In genomic region chr19:6796278-6796677, GRCh38 we compare ENCODE assay signal across 31 cellular contexts. TPM values are rescaled to one million over a fixed set of nuclear protein-coding genes. Genes with fewer than 3 reads are reported as not detected.
A peak's percentile ranks its signal among the peaks of the same experiment; 100 is the strongest.
DNase-seq lines count a peak whose midpoint lies in the region; ATAC-seq, FAIRE-seq and TF ChIP-seq lines count a peak whose summit lies in the region.
"Had no signal": no experiment of that assay in that cellular context is flagged by ENCODE, and none has a peak within 500 bp of the region (broad histone marks: within the 10 kb centered on the region; RNA-seq: fewer than 3 reads in every experiment).

No MANE protein-coding gene starts in this region.

- no peaks in the 10 kb centered on the region for H3K27me3 ChIP-seq in CD8-positive, alpha-beta T cell (ENCODE audit: insufficient read depth, low read length)
- H3K27me3 ChIP-seq in K562 (ENCODE audit: control insufficient read depth in 2 of 2, insufficient read depth in 2 of 2, low read length in 2 of 2) (no peaks in the 10 kb centered on the region), thymus (ENCODE audit: control insufficient read depth, insufficient read depth) (no peaks in the 10 kb centered on the region)
- H3K27me3 ChIP-seq: SJCRH30 had no signal

- POLR2A ChIA-PET in CD8-positive, alpha-beta T cell (lab: Charles Lee): no interaction called here
- POLR2A ChIA-PET in K562 (lab: Yijun Ruan, JAX): interaction anchor here (0.6 kb wide), 1 partner anchor 27 kb away, joined by 3 read pairs; no protein-coding TSS in a partner anchor

- H4K20me1 ChIP-seq in K562 (replicated peaks; ENCODE audit: control insufficient read depth, insufficient read depth, low read length): no peaks in the 10 kb centered on the region

- H3K79me2 ChIP-seq in K562 (ENCODE audit: control insufficient read depth, insufficient read depth, low read length): no peaks in the 10 kb centered on the region

- H3K9me1 ChIP-seq in K562 (ENCODE audit: control insufficient read depth, insufficient read depth, low read length): no peaks in the 10 kb centered on the region

- peaks cover 6% of the 10 kb centered on the region for H3K9me3 Mint-ChIP-seq in activated naive CD4-positive, alpha-beta T cell treated with anti-CD3 and anti-CD28 coated beads, Interleukin-2, amount 50 U/mL, for 24 hours
- H3K9me3 Mint-ChIP-seq in activated naive CD4-positive, alpha-beta T cell treated with anti-CD3 and anti-CD28 coated beads, Interleukin-2, amount 10 ng/mL, durations not matched to agents 7 days and 5 days: peaks cover 10% of the 10 kb centered on the region
- H3K9me3 Mint-ChIP-seq in CD8-positive, alpha-beta T cell: peaks cover 4% of the 10 kb centered on the region

- CTCF ChIA-PET in activated naive CD4-positive, alpha-beta T cell treated with anti-CD3 and anti-CD28 coated beads, Interleukin-2, amount 10 ng/mL, durations not matched to agents 7 days and 5 days (lab: Charles Lee): no interaction called here
- CTCF ChIA-PET in CD8-positive, alpha-beta T cell (lab: Charles Lee): interaction anchor here (1.1 kb wide), 1 partner anchor 19 kb away, joined by 3 read pairs; no protein-coding TSS in a partner anchor
- CTCF ChIA-PET in K562 (lab: Yijun Ruan, JAX; ENCODE audit: low intra/inter-chr PET ratio): no interaction called here

- no peak for ATAC-seq in CD8-positive, alpha-beta T cell
- no peak for ATAC-seq in K562
- ATAC-seq: gastrocnemius medialis, GM23338, WTC11 had no signal

- no peak for TF ChIP-seq CTCF in CD8-positive, alpha-beta T cell (IDR thresholded peaks at IDR 0.05)
- TF ChIP-seq CTCF in K562 (IDR thresholded peaks at IDR 0.05 in 2 of 3, conservative IDR thresholded peaks at IDR 0.05 in 1 of 3; ENCODE audit: insufficient read depth in 2 of 3, low read depth in 1 of 3, low read length in 3 of 3): no peak

- no peak for FAIRE-seq in K562 (lab: Jason Lieb, UNC)
- FAIRE-seq: endothelial cell of umbilical vein had no signal

- H3K4me3 ChIP-seq in CD8-positive, alpha-beta T cell (ENCODE audit: low read depth, low read length): no peak overlapping the region
- H3K4me3 ChIP-seq in K562: no peak overlapping the region
- H3K4me3 ChIP-seq in thymus (ENCODE audit: low read length): no peak overlapping the region
- H3K4me3 ChIP-seq: gastrocnemius medialis, GM23338, sigmoid colon, SJCRH30, tibial nerve had no signal

- no peak for DNase-seq in activated naive CD4-positive, alpha-beta T cell treated with anti-CD3 and anti-CD28 coated beads, Interleukin-2, amount 10 ng/mL, durations not matched to agents 7 days and 5 days
- DNase-seq in CD8-positive, alpha-beta T cell: no peak
- no peak for DNase-seq in K562 (ENCODE audit: extremely low read depth in 1 of 4, low spot score in 3 of 4)
- DNase-seq in NCI-H226: no peak
- no peak for DNase-seq in NCI-H187 (lab: John Stamatoyannopoulos, UW)
- DNase-seq: activated CD4-positive, alpha-beta T cell treated with anti-CD3 and anti-CD28 coated beads, Interleukin-2, amount 50 U/mL, for 48 hours; activated gamma-delta T cell treated with Interleukin-2 at 50 U/mL for 16 hours; activated T-cell treated with anti-CD3 and anti-CD28 coated beads for 4 hours; C1 segment of cervical spinal cord; DMS79 treated with DMSO at 0.1 percent for 48 hours; gastrocnemius medialis; GF-D8; IMR-90; kidney glomerular epithelial cell; midbrain; naive B cell; NCI-H146; NCI-H446 treated with DMSO at 0.1 percent for 48 hours; NCI-H82; sigmoid colon; SJCRH30; stimulated activated CD4-positive, alpha-beta T cell treated with anti-CD3 and anti-CD28 coated beads, Interleukin-12 subunit alpha, Interleukin-12 subunit beta, amount 100 ng/mL, for 4 hours; stimulated activated CD4-positive, alpha-beta T cell treated with anti-CD3 and anti-CD28 coated beads, Interleukin-2, amount 100 ng/mL, for 48 hours had no signal

- in situ Hi-C loops in K562 (cut with MboI): no loop called here

- H3K36me3 Mint-ChIP-seq in activated naive CD4-positive, alpha-beta T cell treated with anti-CD3 and anti-CD28 coated beads, Interleukin-2, amount 50 U/mL, for 24 hours: peaks cover 28% of the 10 kb centered on the region
- H3K36me3 Mint-ChIP-seq in activated naive CD4-positive, alpha-beta T cell treated with anti-CD3 and anti-CD28 coated beads, Interleukin-2, amount 10 ng/mL, durations not matched to agents 7 days and 5 days: peaks cover 69% of the 10 kb centered on the region
- H3K36me3 Mint-ChIP-seq in CD8-positive, alpha-beta T cell: peaks cover 55% of the 10 kb centered on the region

- no peaks in the 10 kb centered on the region for H3K27me3 Mint-ChIP-seq in activated naive CD4-positive, alpha-beta T cell treated with anti-CD3 and anti-CD28 coated beads, Interleukin-2, amount 50 U/mL, for 24 hours
- no peaks in the 10 kb centered on the region for H3K27me3 Mint-ChIP-seq in activated naive CD4-positive, alpha-beta T cell treated with anti-CD3 and anti-CD28 coated beads, Interleukin-2, amount 10 ng/mL, durations not matched to agents 7 days and 5 days
- H3K27me3 Mint-ChIP-seq in CD8-positive, alpha-beta T cell (ENCODE audit: low read depth): no peaks in the 10 kb centered on the region
- H3K27me3 Mint-ChIP-seq: naive B cell had no signal

- no peak overlapping the region for H3K4me3 Mint-ChIP-seq in activated naive CD4-positive, alpha-beta T cell treated with anti-CD3 and anti-CD28 coated beads, Interleukin-2, amount 50 U/mL, for 24 hours
- H3K4me3 Mint-ChIP-seq in activated naive CD4-positive, alpha-beta T cell treated with anti-CD3 and anti-CD28 coated beads, Interleukin-2, amount 10 ng/mL, durations not matched to agents 7 days and 5 days: no peak overlapping the region
- no peak overlapping the region for H3K4me3 Mint-ChIP-seq in CD8-positive, alpha-beta T cell
- H3K4me3 Mint-ChIP-seq: GM23338, WTC11 had no signal

- peaks cover 91% of the 10 kb centered on the region for H3K4me1 Mint-ChIP-seq in activated naive CD4-positive, alpha-beta T cell treated with anti-CD3 and anti-CD28 coated beads, Interleukin-2, amount 50 U/mL, for 24 hours
- peaks cover 84% of the 10 kb centered on the region for H3K4me1 Mint-ChIP-seq in activated naive CD4-positive, alpha-beta T cell treated with anti-CD3 and anti-CD28 coated beads, Interleukin-2, amount 10 ng/mL, durations not matched to agents 7 days and 5 days
- peaks cover 84% of the 10 kb centered on the region for H3K4me1 Mint-ChIP-seq in CD8-positive, alpha-beta T cell (ENCODE audit: low read depth)
- H3K4me1 Mint-ChIP-seq: GM23338 had no signal

- H2AFZ ChIP-seq in K562 (ENCODE audit: low read depth, low read length): no peak overlapping the region; the same call in 1 of the 2 replicates
- H2AFZ ChIP-seq: GM23338 had no signal

- TF ChIP-seq POLR2A in K562 (conservative IDR thresholded peaks at IDR 0.05): no peak

- no TSS peak for BruUV-seq in K562 (replicated peaks; lab: Mats Ljungman, UMichigan)

- H3K4me1 ChIP-seq in CD8-positive, alpha-beta T cell (ENCODE audit: insufficient read depth, low read length): peaks cover 65% of the 10 kb centered on the region
- H3K4me1 ChIP-seq in K562 (replicated peaks in 1 of 2; ENCODE audit: control insufficient read depth in 2 of 2, insufficient read depth in 2 of 2, low read length in 2 of 2) (peaks cover 2 to 7% of the 10 kb centered on the region in 2 experiments; a peak in 4 of 5 replicates), thymus (ENCODE audit: control insufficient read depth, insufficient read depth, low read length) (peaks cover 9% of the 10 kb centered on the region)
- H3K4me1 ChIP-seq: gastrocnemius medialis, SJCRH30 had no signal

- TF ChIP-seq EP300 in K562 (IDR thresholded peaks at IDR 0.05; ENCODE audit: low read length): no peak

- intact Hi-C loops in CD8-positive, alpha-beta T cell (cut with DNase I, micrococcal nuclease): no loop called here
- intact Hi-C loops in K562 (cut with micrococcal nuclease): no loop called here

- H3K4me2 ChIP-seq in K562 (ENCODE audit: insufficient read depth, low read length): no peak overlapping the region
- H3K4me2 ChIP-seq: GM23338 had no signal

- no peak overlapping the region for H3K9ac ChIP-seq in K562 (ENCODE audit: insufficient read depth in 1 of 2, low read depth in 2 of 2, low read length in 2 of 2)

- no peak for TF ChIP-seq RAD21 in K562 (CRISPR knock-in tag; conservative IDR thresholded peaks at IDR 0.05 in 1 of 2, IDR thresholded peaks at IDR 0.05 in 1 of 2)

- H3K36me3 ChIP-seq in CD8-positive, alpha-beta T cell (ENCODE audit: insufficient read depth, low read length): no peaks in the 10 kb centered on the region
- H3K36me3 ChIP-seq in K562 (ENCODE audit: control insufficient read depth, insufficient read depth, low read length): no peaks in the 10 kb centered on the region
- peaks cover 16% of the 10 kb centered on the region for H3K36me3 ChIP-seq in thymus (ENCODE audit: control insufficient read depth, insufficient read depth)
- H3K36me3 ChIP-seq: gastrocnemius medialis, sigmoid colon, SJCRH30, tibial nerve had no signal

- WGBS in K562 (ENCODE audit: insufficient coverage, low coverage, missing lambda C conversion rate): 34% methylated on average over 4 of the region's 4 CpGs
- 97% methylated on average over 4 of the region's 4 CpGs for WGBS in thymus

- H3K27ac Mint-ChIP-seq in activated naive CD4-positive, alpha-beta T cell treated with anti-CD3 and anti-CD28 coated beads, Interleukin-2, amount 50 U/mL, for 24 hours: peak overlapping the region; percentile 85
- H3K27ac Mint-ChIP-seq in activated naive CD4-positive, alpha-beta T cell treated with anti-CD3 and anti-CD28 coated beads, Interleukin-2, amount 10 ng/mL, durations not matched to agents 7 days and 5 days: no peak overlapping the region
- H3K27ac Mint-ChIP-seq in CD8-positive, alpha-beta T cell: peak overlapping the region; percentile 82
- H3K27ac Mint-ChIP-seq: GM23338, WTC11 had no signal

- no peaks in the 10 kb centered on the region for H3K9me3 ChIP-seq in CD8-positive, alpha-beta T cell (ENCODE audit: low read length)
- H3K9me3 ChIP-seq in K562 (replicated peaks; ENCODE audit: control insufficient read depth, insufficient read depth, low read depth, low read length) (peaks cover 3% of the 10 kb centered on the region), thymus (ENCODE audit: control insufficient read depth) (no peaks in the 10 kb centered on the region)
- H3K9me3 ChIP-seq: SJCRH30 had no signal

- H3K27ac ChIP-seq in CD8-positive, alpha-beta T cell (ENCODE audit: low read depth, low read length): no peak overlapping the region
- H3K27ac ChIP-seq in K562 (ENCODE audit: extremely low read depth, low read depth, low read length) (no peak overlapping the region; the same call in 2 of the 3 replicates), thymus (ENCODE audit: low read depth) (peak overlapping the region; percentile 15)
- H3K27ac ChIP-seq: gastrocnemius medialis, sigmoid colon, SJCRH30, tibial nerve had no signal

RNA-seq across cellular contexts. Expression of gene VAV1, which starts 23.8 kb away (rescaled TPM):
- 10 to 100 TPM; 68.3 to 75.5 TPM for total RNA-seq in CD8-positive, alpha-beta T cell
- total RNA-seq in K562 (2011; cell fraction: chromatin; rRNA removed; ENCODE audit: low replicate concordance): 12.0 and 34.0 TPM in 2 replicates
- total RNA-seq in K562 (2011; cell fraction: nucleolus; rRNA removed): 15.5 and 23.5 TPM in 2 replicates
- 12.6 and 13.2 TPM in 2 replicates for total RNA-seq in K562 (2011; cell fraction: nucleoplasm; rRNA removed)
- total RNA-seq in K562 (2014; rRNA removed) (13.6 and 13.7 TPM in 2 replicates), K562 (2014; rRNA removed; fragmentation: Illumina TruSeq; extraction: Trizol) (8.7 and 9.4 TPM in 2 replicates), K562 (2015; rRNA removed; fragmentation: Illumina TruSeq; extraction: Trizol) (19.1 and 19.7 TPM in 2 replicates), K562 (2021) (17.3 and 20.1 TPM in 2 replicates)
- polyA plus RNA-seq in K562 (2011; rRNA removed) (8.4 and 18.5 TPM in 2 replicates), K562 (2014; fragmentation: Illumina TruSeq; extraction: Trizol) (12.4 and 13.3 TPM in 2 replicates), K562 (2014; fragmentation: Nextera tagmentation; extraction: Ambion mirVana) (1 to 10 TPM in 1 of 2 experiments, under 1 TPM in 1; 0.46 to 1.3 TPM), K562 (2014; rRNA removed) (10.9 and 11.1 TPM in 2 replicates), thymus (42.2 TPM)
- polyA plus RNA-seq in K562 (2011; cell fraction: cytosol; rRNA removed): 7.1 and 10.6 TPM in 2 replicates
- polyA plus RNA-seq in K562 (2011; cell fraction: nucleus; rRNA removed): 19.2 and 28.2 TPM in 2 replicates
- 18.1 and 29.2 TPM in 2 replicates for polyA plus RNA-seq in K562 (2012)
- 10.3 and 18.3 TPM in 2 replicates for polyA minus RNA-seq in K562 (2011; rRNA and poly(A)+ RNA removed)
- 4.7 and 11.8 TPM in 2 replicates for polyA minus RNA-seq in K562 (2011; cell fraction: cytosol; rRNA and poly(A)+ RNA removed)
- polyA minus RNA-seq in K562 (2011; cell fraction: nucleus; rRNA and poly(A)+ RNA removed): 12.7 and 24.3 TPM in 2 replicates
- total RNA-seq: endothelial cell of umbilical vein, fibroblast of lung, IMR-90, SJCRH30 had no signal
- polyA plus RNA-seq: endothelial cell of umbilical vein, fibroblast of lung, IMR-90 had no signal

RNA-seq across cellular contexts. Expression of gene SH2D3A, which starts 29.0 kb away (rescaled TPM):
- total RNA-seq in CD8-positive, alpha-beta T cell: 10 to 100 TPM; 33.5 to 38.8 TPM
- total RNA-seq in K562 (2011; cell fraction: chromatin; rRNA removed; ENCODE audit: low replicate concordance): 17.3 and 38.7 TPM in 2 replicates
- total RNA-seq in K562 (2011; cell fraction: nucleolus; rRNA removed): 28.7 and 29.6 TPM in 2 replicates
- 21.3 and 22.0 TPM in 2 replicates for total RNA-seq in K562 (2011; cell fraction: nucleoplasm; rRNA removed)
- 20.0 and 25.9 TPM in 2 replicates for total RNA-seq in K562 (2014; rRNA removed)
- total RNA-seq in K562 (2014; rRNA removed; fragmentation: Illumina TruSeq; extraction: Trizol): 3.0 and 4.8 TPM in 2 replicates
- 8.6 and 8.9 TPM in 2 replicates for total RNA-seq in K562 (2015; rRNA removed; fragmentation: Illumina TruSeq; extraction: Trizol)
- total RNA-seq in K562 (2021): 19.4 and 26.3 TPM in 2 replicates
- 8.7 and 13.4 TPM in 2 replicates for polyA plus RNA-seq in K562 (2011; rRNA removed)
- 12.2 and 22.2 TPM in 2 replicates for polyA plus RNA-seq in K562 (2011; cell fraction: cytosol; rRNA removed)
- 20.1 and 35.1 TPM in 2 replicates for polyA plus RNA-seq in K562 (2011; cell fraction: nucleus; rRNA removed)
- polyA plus RNA-seq in K562 (2012): 10.3 and 10.8 TPM in 2 replicates
- polyA plus RNA-seq in K562 (2014; fragmentation: Illumina TruSeq; extraction: Trizol): 9.6 and 17.7 TPM in 2 replicates
- polyA plus RNA-seq in K562 (2014; fragmentation: Nextera tagmentation; extraction: Ambion mirVana): under 1 TPM; 0.75 to 0.83 TPM
- polyA plus RNA-seq in K562 (2014; rRNA removed): 19.8 and 24.8 TPM in 2 replicates
- 3.0 and 4.7 TPM in 2 replicates for polyA minus RNA-seq in K562 (2011; rRNA and poly(A)+ RNA removed)
- polyA minus RNA-seq in K562 (2011; cell fraction: cytosol; rRNA and poly(A)+ RNA removed): 8.7 and 11.1 TPM in 2 replicates
- polyA minus RNA-seq in K562 (2011; cell fraction: nucleus; rRNA and poly(A)+ RNA removed): 17.0 and 18.8 TPM in 2 replicates
- 18.8 TPM for polyA plus RNA-seq in thymus
- total RNA-seq: fibroblast of lung, gastrocnemius medialis, RPMI7951, SJCRH30 had no signal
- polyA plus RNA-seq: fibroblast of lung had no signal

RNA-seq across cellular contexts. Expression of gene TRIP10, which starts 56.8 kb away (rescaled TPM):
- total RNA-seq in CD8-positive, alpha-beta T cell: 1 to 10 TPM; 1.1 to 1.7 TPM
- total RNA-seq in K562 (2011; cell fraction: chromatin; rRNA removed; ENCODE audit: low replicate concordance): 67.3 and 119 TPM in 2 replicates
- 65.3 and 66.5 TPM in 2 replicates for total RNA-seq in K562 (2011; cell fraction: nucleolus; rRNA removed)
- 53.5 and 66.7 TPM in 2 replicates for total RNA-seq in K562 (2011; cell fraction: nucleoplasm; rRNA removed)
- total RNA-seq in K562 (2014; rRNA removed) (57.4 and 61.8 TPM in 2 replicates), K562 (2014; rRNA removed; fragmentation: Illumina TruSeq; extraction: Trizol) (23.6 and 29.4 TPM in 2 replicates), K562 (2015; rRNA removed; fragmentation: Illumina TruSeq; extraction: Trizol) (34.6 and 36.1 TPM in 2 replicates), K562 (2021) (59.1 and 63.2 TPM in 2 replicates)
- polyA plus RNA-seq in K562 (2011; rRNA removed) (29.1 and 39.3 TPM in 2 replicates), K562 (2014; fragmentation: Illumina TruSeq; extraction: Trizol) (56.2 and 56.7 TPM in 2 replicates), K562 (2014; fragmentation: Nextera tagmentation; extraction: Ambion mirVana) (1 to 10 TPM; 1.2 to 2.7 TPM), K562 (2014; rRNA removed) (66.6 and 66.8 TPM in 2 replicates), thymus (52.2 TPM)
- 22.8 and 30.6 TPM in 2 replicates for polyA plus RNA-seq in K562 (2011; cell fraction: cytosol; rRNA removed)
- polyA plus RNA-seq in K562 (2011; cell fraction: nucleus; rRNA removed): 113 and 133 TPM in 2 replicates
- polyA plus RNA-seq in K562 (2012): 47.5 and 50.8 TPM in 2 replicates
- 17.1 and 20.3 TPM in 2 replicates for polyA minus RNA-seq in K562 (2011; rRNA and poly(A)+ RNA removed)
- 18.3 and 21.0 TPM in 2 replicates for polyA minus RNA-seq in K562 (2011; cell fraction: cytosol; rRNA and poly(A)+ RNA removed)
- polyA minus RNA-seq in K562 (2011; cell fraction: nucleus; rRNA and poly(A)+ RNA removed): 21.3 and 30.1 TPM in 2 replicates

RNA-seq across cellular contexts. Expression of gene GPR108, which starts 58.9 kb away (rescaled TPM):
- total RNA-seq in CD8-positive, alpha-beta T cell: 10 to 100 TPM; 31.9 to 33.1 TPM
- total RNA-seq in K562 (2011; cell fraction: chromatin; rRNA removed; ENCODE audit: low replicate concordance): 45.9 and 112 TPM in 2 replicates
- 96.6 and 107 TPM in 2 replicates for total RNA-seq in K562 (2011; cell fraction: nucleolus; rRNA removed)
- 72.1 and 74.9 TPM in 2 replicates for total RNA-seq in K562 (2011; cell fraction: nucleoplasm; rRNA removed)
- 23.8 and 33.5 TPM in 2 replicates for total RNA-seq in K562 (2014; rRNA removed)
- 12.3 and 16.4 TPM in 2 replicates for total RNA-seq in K562 (2014; rRNA removed; fragmentation: Illumina TruSeq; extraction: Trizol)
- 21.9 and 24.4 TPM in 2 replicates for total RNA-seq in K562 (2015; rRNA removed; fragmentation: Illumina TruSeq; extraction: Trizol)
- 31.1 and 33.1 TPM in 2 replicates for total RNA-seq in K562 (2021)
- polyA plus RNA-seq in K562 (2011; rRNA removed): 29.8 and 46.5 TPM in 2 replicates
- 43.8 and 51.1 TPM in 2 replicates for polyA plus RNA-seq in K562 (2011; cell fraction: cytosol; rRNA removed)
- polyA plus RNA-seq in K562 (2011; cell fraction: nucleus; rRNA removed): 180 and 195 TPM in 2 replicates
- 29.9 and 65.7 TPM in 2 replicates for polyA plus RNA-seq in K562 (2012)
- polyA plus RNA-seq in K562 (2014; fragmentation: Illumina TruSeq; extraction: Trizol): 32.3 and 33.2 TPM in 2 replicates
- 1 to 10 TPM; 2.4 to 6.1 TPM for polyA plus RNA-seq in K562 (2014; fragmentation: Nextera tagmentation; extraction: Ambion mirVana)
- polyA plus RNA-seq in K562 (2014; rRNA removed): 32.9 and 36.4 TPM in 2 replicates
- 22.3 and 35.9 TPM in 2 replicates for polyA minus RNA-seq in K562 (2011; rRNA and poly(A)+ RNA removed)
- polyA minus RNA-seq in K562 (2011; cell fraction: cytosol; rRNA and poly(A)+ RNA removed): 21.0 and 22.6 TPM in 2 replicates
- polyA minus RNA-seq in K562 (2011; cell fraction: nucleus; rRNA and poly(A)+ RNA removed): 18.7 and 34.9 TPM in 2 replicates
- 106 TPM for polyA plus RNA-seq in thymus

Comparison
In these comparisons a context has a peak if more than half of its experiments do, and no peak if none do; other contexts are left out.
1. RNA of gene TRIP10, which starts 56.8 kb away (total RNA-seq): 23.6 to 119 TPM in K562; 1.1 to 1.7 TPM in CD8-positive, alpha-beta T cell; every median in the first group is over 4 times any median in the second.